In the genomic region with DNA sequence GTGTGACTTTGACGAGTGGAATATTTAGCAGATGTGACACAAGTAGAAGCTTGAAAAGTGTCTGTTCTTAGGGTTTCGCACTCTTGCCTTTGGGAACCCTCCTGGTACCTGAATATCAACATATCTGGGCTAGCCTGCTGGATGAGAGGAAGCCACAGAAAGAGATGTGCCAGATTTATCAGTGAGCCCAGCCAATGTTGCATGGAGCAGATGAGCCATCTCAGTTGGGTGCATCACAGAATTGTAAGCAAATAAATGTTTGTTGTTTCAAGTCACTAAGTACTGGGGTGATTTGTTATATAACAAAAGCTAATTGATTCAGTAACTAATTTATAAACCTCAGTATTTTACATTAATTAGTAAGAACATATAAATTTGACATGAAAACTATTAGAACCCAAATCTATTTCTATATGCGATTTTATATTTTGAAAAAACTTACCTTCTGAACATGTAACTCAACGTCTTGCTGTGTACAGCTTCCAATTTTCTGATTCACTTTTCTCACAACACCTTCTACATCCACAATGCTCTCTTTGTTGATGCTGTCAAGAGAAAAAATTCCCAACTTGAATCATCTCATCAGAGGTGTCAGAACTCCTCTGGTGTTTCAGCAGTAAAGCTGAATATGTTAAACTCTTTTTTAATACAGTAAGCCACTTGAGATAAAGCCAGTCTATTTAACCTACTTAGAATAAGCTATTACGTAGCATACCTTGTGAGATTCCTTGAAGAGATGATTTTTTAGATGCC, we compare ENCODE assay signal across 27 cellular contexts. TPM values are rescaled to one million over a fixed set of nuclear protein-coding genes. Genes with fewer than 3 reads are reported as not detected.
DNase-seq lines count a peak whose midpoint lies in the region; ATAC-seq, FAIRE-seq and TF ChIP-seq lines count a peak whose summit lies in the region.
"Had no signal": no experiment of that assay in that cellular context is flagged by ENCODE, and none has a peak within 500 bp of the region (broad histone marks: within the 10 kb centered on the region; RNA-seq: fewer than 3 reads in every experiment).

No MANE protein-coding gene starts in this region.

- no peak overlapping the region for H3K4me3 Mint-ChIP-seq in activated naive CD8-positive, alpha-beta T cell
- no peak overlapping the region for H3K4me3 Mint-ChIP-seq in activated naive CD8-positive, alpha-beta T cell treated with anti-CD3 and anti-CD28 coated beads, Interleukin-2, amount 50 U/mL, for 24 hours

- H3F3A ChIP-seq in neural cell (ENCODE audit: insufficient read depth, low read length, poor library complexity, severe bottlenecking) = no peaks in the 10 kb centered on the region

- ATAC-seq in activated naive CD8-positive, alpha-beta T cell treated with anti-CD3 and anti-CD28 coated beads, Interleukin-2, amount 50 U/mL, for 24 hours = no peak
- ATAC-seq in GM18519 (IDR thresholded peaks at IDR 0.05; ENCODE audit: low FRiP score, unreplicated experiment) = no peak
- ATAC-seq: HCT116, K562 had no signal

- no peak overlapping the region for H3K4me2 ChIP-seq in neural cell (ENCODE audit: low read length)
- H3K4me2 ChIP-seq: SK-N-SH had no signal

- TF ChIP-seq RAD21 in neural cell (conservative IDR thresholded peaks at IDR 0.05) = no peak

- no peak overlapping the region for H2AFZ ChIP-seq in neural cell (ENCODE audit: low read depth, low read length)

- H3K9me3 Mint-ChIP-seq in activated naive CD8-positive, alpha-beta T cell (ENCODE audit: low read depth) = no peaks in the 10 kb centered on the region
- no peaks in the 10 kb centered on the region for H3K9me3 Mint-ChIP-seq in activated naive CD8-positive, alpha-beta T cell treated with anti-CD3 and anti-CD28 coated beads, Interleukin-2, amount 50 U/mL, for 24 hours

- H3K9ac ChIP-seq in neural cell (ENCODE audit: low read length) = no peak overlapping the region
- H3K9ac ChIP-seq: SK-N-SH had no signal

- peak; percentile 34 for TF ChIP-seq EP300 in neural cell (conservative IDR thresholded peaks at IDR 0.05; ENCODE audit: poor library complexity, severe bottlenecking)

- DNase-seq in activated naive CD8-positive, alpha-beta T cell treated with anti-CD3 and anti-CD28 coated beads, Interleukin-2, amount 50 U/mL, for 24 hours = no peak
- DNase-seq in GM12891 (ENCODE audit: insufficient read length, low spot score) (no peak), cerebellum (ENCODE audit: low spot score) (peak; percentile 49), testis (no peak), HPDE6-E6E7 (ENCODE audit: extremely low spot score) (no peak)
- DNase-seq: ACHN, BE2C, DMS53, Kasumi-1, MV-4-11, NCI-H1105, NCI-H1436 treated with DMSO at 0.1 percent for 48 hours, NCI-H187 treated with DMSO at 0.1 percent for 48 hours, NCI-H2107, NCI-H446, NCI-H524 treated with DMSO at 0.1 percent for 48 hours, NCI-H774, SK-N-SH had no signal

- intact Hi-C loops in testis (cut with DNase I; ENCODE audit: low total_unique reads) = no loop called here

- TF ChIP-seq CTCF in neural cell (IDR thresholded peaks at IDR 0.05; ENCODE audit: poor library complexity, severe bottlenecking) (no peak), testis (IDR thresholded peaks at IDR 0.05) (no peak)

- no peaks in the 10 kb centered on the region for H4K20me1 ChIP-seq in neural cell (ENCODE audit: insufficient read depth)

- H3K36me3 ChIP-seq in neural cell (ENCODE audit: insufficient read depth, low read length) (no peaks in the 10 kb centered on the region), testis (ENCODE audit: low read depth, missing control alignments) (no peaks in the 10 kb centered on the region)
- H3K36me3 ChIP-seq: BE2C had no signal

- H3K4me1 ChIP-seq in testis = no peaks in the 10 kb centered on the region
- H3K4me1 ChIP-seq: BE2C had no signal

- H3K36me3 Mint-ChIP-seq in activated naive CD8-positive, alpha-beta T cell = peaks cover 34% of the 10 kb centered on the region
- H3K36me3 Mint-ChIP-seq in activated naive CD8-positive, alpha-beta T cell treated with anti-CD3 and anti-CD28 coated beads, Interleukin-2, amount 50 U/mL, for 24 hours (ENCODE audit: low read depth) = peaks cover 68% of the 10 kb centered on the region

- H3K4me1 Mint-ChIP-seq in activated naive CD8-positive, alpha-beta T cell (ENCODE audit: low read depth) = peaks cover 59% of the 10 kb centered on the region
- H3K4me1 Mint-ChIP-seq in activated naive CD8-positive, alpha-beta T cell treated with anti-CD3 and anti-CD28 coated beads, Interleukin-2, amount 50 U/mL, for 24 hours = peaks cover 34% of the 10 kb centered on the region

- FAIRE-seq in GM12891 (lab: Jason Lieb, UNC) = peak; percentile 61
- FAIRE-seq: G401.6, GM19239, K562, RCC 7860 had no signal

- H3K27me3 Mint-ChIP-seq in activated naive CD8-positive, alpha-beta T cell = no peaks in the 10 kb centered on the region
- H3K27me3 Mint-ChIP-seq in activated naive CD8-positive, alpha-beta T cell treated with anti-CD3 and anti-CD28 coated beads, Interleukin-2, amount 50 U/mL, for 24 hours = no peaks in the 10 kb centered on the region

- H3K9me2 ChIP-seq in neural cell (ENCODE audit: insufficient read depth, low read length) = no peaks in the 10 kb centered on the region
- H3K9me2 ChIP-seq: SK-N-SH had no signal

- H3K27ac Mint-ChIP-seq in activated naive CD8-positive, alpha-beta T cell = peak overlapping the region; percentile 38
- H3K27ac Mint-ChIP-seq in activated naive CD8-positive, alpha-beta T cell treated with anti-CD3 and anti-CD28 coated beads, Interleukin-2, amount 50 U/mL, for 24 hours = no peak overlapping the region

- TF ChIP-seq POLR2A in GM12891 (IDR thresholded peaks at IDR 0.05; ENCODE audit: low read depth, low read length) = no peak
- no peak for TF ChIP-seq POLR2A in testis (IDR thresholded peaks at IDR 0.05)

- H3K4me3 ChIP-seq in neural cell (ENCODE audit: low read length) (no peak overlapping the region), testis (no peak overlapping the region)
- H3K4me3 ChIP-seq: K562 had no signal

- H3K27ac ChIP-seq in neural cell (ENCODE audit: low read length) = no peak overlapping the region
- H3K27ac ChIP-seq in testis = no peak overlapping the region
- H3K27ac ChIP-seq: 22Rv1 had no signal

- H3K79me2 ChIP-seq in neural cell (replicated peaks; ENCODE audit: insufficient read depth, low read length) = no peaks in the 10 kb centered on the region

- H3K27me3 ChIP-seq in neural cell (ENCODE audit: insufficient read depth, low read depth, low read length) (no peaks in the 10 kb centered on the region), testis (no peaks in the 10 kb centered on the region)
- H3K27me3 ChIP-seq: BE2C had no signal

- H3K9me3 ChIP-seq in neural cell (ENCODE audit: low read length) (no peaks in the 10 kb centered on the region), testis (no peaks in the 10 kb centered on the region)
- H3K9me3 ChIP-seq: BE2C, SK-N-SH had no signal

- 87 to 92% methylated on average over 5 of the region's 5 CpGs for WGBS in testis, 2 donors

TF ChIP-seq in GM12891, 5 proteins besides CTCF, POLR2A, EP300 and RAD21:
- TF ChIP-seq PAX5 (IDR thresholded peaks at IDR 0.05; ENCODE audit: insufficient read depth, low read length, severe bottlenecking) (no peak), POU2F2 (IDR thresholded peaks at IDR 0.05; ENCODE audit: low read depth, low read length) (no peak), POLR2AphosphoS5 (IDR thresholded peaks at IDR 0.05; ENCODE audit: low read depth, low read length) (no peak), SPI1 (IDR thresholded peaks at IDR 0.05; ENCODE audit: low read depth, low read length) (no peak), TAF1 (IDR thresholded peaks at IDR 0.05; ENCODE audit: low read depth, low read length) (no peak)

TF ChIP-seq in neural cell, 6 proteins besides CTCF, POLR2A, EP300 and RAD21:
- TF ChIP-seq MXI1 (conservative IDR thresholded peaks at IDR 0.05; ENCODE audit: poor library complexity, severe bottlenecking) (no peak), EZH2 (IDR thresholded peaks at IDR 0.05; ENCODE audit: borderline replicate concordance, insufficient read depth, low read length, poor library complexity, severe bottlenecking) (no peak), POLR2AphosphoS5 (IDR thresholded peaks at IDR 0.05) (peak; percentile 46), SMC3 (conservative IDR thresholded peaks at IDR 0.05; ENCODE audit: poor library complexity) (no peak)
- TF ChIP-seq, protein P1, sequence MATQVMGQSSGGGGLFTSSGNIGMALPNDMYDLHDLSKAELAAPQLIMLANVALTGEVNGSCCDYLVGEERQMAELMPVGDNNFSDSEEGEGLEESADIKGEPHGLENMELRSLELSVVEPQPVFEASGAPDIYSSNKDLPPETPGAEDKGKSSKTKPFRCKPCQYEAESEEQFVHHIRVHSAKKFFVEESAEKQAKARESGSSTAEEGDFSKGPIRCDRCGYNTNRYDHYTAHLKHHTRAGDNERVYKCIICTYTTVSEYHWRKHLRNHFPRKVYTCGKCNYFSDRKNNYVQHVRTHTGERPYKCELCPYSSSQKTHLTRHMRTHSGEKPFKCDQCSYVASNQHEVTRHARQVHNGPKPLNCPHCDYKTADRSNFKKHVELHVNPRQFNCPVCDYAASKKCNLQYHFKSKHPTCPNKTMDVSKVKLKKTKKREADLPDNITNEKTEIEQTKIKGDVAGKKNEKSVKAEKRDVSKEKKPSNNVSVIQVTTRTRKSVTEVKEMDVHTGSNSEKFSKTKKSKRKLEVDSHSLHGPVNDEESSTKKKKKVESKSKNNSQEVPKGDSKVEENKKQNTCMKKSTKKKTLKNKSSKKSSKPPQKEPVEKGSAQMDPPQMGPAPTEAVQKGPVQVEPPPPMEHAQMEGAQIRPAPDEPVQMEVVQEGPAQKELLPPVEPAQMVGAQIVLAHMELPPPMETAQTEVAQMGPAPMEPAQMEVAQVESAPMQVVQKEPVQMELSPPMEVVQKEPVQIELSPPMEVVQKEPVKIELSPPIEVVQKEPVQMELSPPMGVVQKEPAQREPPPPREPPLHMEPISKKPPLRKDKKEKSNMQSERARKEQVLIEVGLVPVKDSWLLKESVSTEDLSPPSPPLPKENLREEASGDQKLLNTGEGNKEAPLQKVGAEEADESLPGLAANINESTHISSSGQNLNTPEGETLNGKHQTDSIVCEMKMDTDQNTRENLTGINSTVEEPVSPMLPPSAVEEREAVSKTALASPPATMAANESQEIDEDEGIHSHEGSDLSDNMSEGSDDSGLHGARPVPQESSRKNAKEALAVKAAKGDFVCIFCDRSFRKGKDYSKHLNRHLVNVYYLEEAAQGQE (IDR thresholded peaks at IDR 0.05; ENCODE audit: borderline replicate concordance) = peak; percentile 95

RNA-seq across cellular contexts. Expression of a gene that starts 42.3 kb away (rescaled TPM):
- 99.1 TPM for polyA plus RNA-seq in GM12891 (2012; ENCODE audit: low read depth, missing spikeins)
- 57.9 TPM for total RNA-seq in cerebellum
- 37.9 and 38.7 TPM in 2 replicates for polyA plus RNA-seq in neural cell
- polyA minus RNA-seq in neural cell = 33.8 and 44.1 TPM in 2 replicates
- total RNA-seq in testis = 10 to 100 TPM; 39.5 to 45.7 TPM
- polyA plus RNA-seq in testis (ENCODE audit: insufficient read depth, low read depth, low replicate concordance) = 32.3 TPM
